8 cellular contexts compared by ENCODE assay signal in genomic region chr7:100655908-100656674, GRCh38. TPM values are rescaled to one million over a fixed set of nuclear protein-coding genes. Genes with fewer than 3 reads are reported as not detected.
DNase-seq lines count a peak whose midpoint lies in the region; ATAC-seq and TF ChIP-seq lines count a peak whose summit lies in the region.

TSS of gene ACTL6B (minus strand) at chr7:100656448. CDS start at chr7:100656354, 94 bp downstream.

- H3K4me1 ChIP-seq in upper lobe of left lung (peaks cover 0 to 7% (median 0%) of the 10 kb centered on the region in 4 donors), esophagus squamous epithelium (peaks cover 0 to 14% (median 8%) of the 10 kb centered on the region in 3 donors)

- H3K9me3 ChIP-seq in upper lobe of left lung (no peaks in the 10 kb centered on the region), esophagus squamous epithelium (peaks cover 0 to 6% (median 0%) of the 10 kb centered on the region in 3 donors)

- WGBS in upper lobe of left lung, 2 donors: 21 to 32% methylated on average over 14 to 33 of the region's 63 CpGs
- 16 to 21% methylated on average over 11 to 14 of the region's 63 CpGs for WGBS in esophagus squamous epithelium, 2 donors

- H3K4me3 ChIP-seq in upper lobe of left lung (no peak within 1 kb of the TSS), esophagus squamous epithelium (no peak within 1 kb of the TSS)

- H3K27me3 ChIP-seq in upper lobe of left lung (peaks cover 0 to 25% (median 10%) of the 10 kb centered on the region in 4 donors), esophagus squamous epithelium (peaks cover 0 to 72% (median 19%) of the 10 kb centered on the region in 4 donors)

- ATAC-seq in upper lobe of left lung (ENCODE audit: low FRiP score in 2 of 2) (peak; percentile 39 to 86), HG03039 (IDR thresholded peaks at IDR 0.05; ENCODE audit: unreplicated experiment) (no peak)

- no peak for TF ChIP-seq EP300 in upper lobe of left lung (IDR thresholded peaks at IDR 0.05)

- no peaks in the 10 kb centered on the region for H3K36me3 ChIP-seq in upper lobe of left lung
- no peaks in the 10 kb centered on the region for H3K36me3 ChIP-seq in esophagus squamous epithelium

- H3K27ac ChIP-seq in VCaP (peak within 1 kb of the TSS; percentile 73), upper lobe of left lung (no peak within 1 kb of the TSS), esophagus squamous epithelium (no peak within 1 kb of the TSS)

- intact Hi-C loops in esophagus squamous epithelium (cut with DNase I): no loop called here

- TF ChIP-seq CTCF in VCaP (conservative IDR thresholded peaks at IDR 0.05) (no peak), upper lobe of left lung (IDR thresholded peaks at IDR 0.05) (no peak), esophagus squamous epithelium (IDR thresholded peaks at IDR 0.05) (no peak)

- DNase-seq in COR-L47 (lab: John Stamatoyannopoulos, UW): peak; percentile 83
- DNase-seq in NCI-H146 (lab: John Stamatoyannopoulos, UW): peak; percentile 83
- DNase-seq in ecto neural progenitor cell (ENCODE audit: low spot score): peak; percentile 93
- peak; percentile 72 for DNase-seq in middle frontal gyrus (ENCODE audit: extremely low spot score, low spot score)
- DNase-seq in upper lobe of left lung: peak; percentile 32 to 93
- no peak for DNase-seq in esophagus squamous epithelium (lab: John Stamatoyannopoulos, UW)

- TF ChIP-seq POLR2A in upper lobe of left lung (IDR thresholded peaks at IDR 0.05) (no peak), esophagus squamous epithelium (IDR thresholded peaks at IDR 0.05) (no peak)

RNA-seq across cellular contexts. Expression of gene ACTL6B, which starts in this region (rescaled TPM):
- total RNA-seq in upper lobe of left lung (not detected), esophagus squamous epithelium (not detected)

Comparison
In these comparisons a context has a peak if more than half of its experiments do, and no peak if none do; other contexts are left out.
1. Peak in DNase-seq and ATAC-seq in upper lobe of left lung; RNA of the gene not detected or under 1 TPM.